In the genomic region with DNA sequence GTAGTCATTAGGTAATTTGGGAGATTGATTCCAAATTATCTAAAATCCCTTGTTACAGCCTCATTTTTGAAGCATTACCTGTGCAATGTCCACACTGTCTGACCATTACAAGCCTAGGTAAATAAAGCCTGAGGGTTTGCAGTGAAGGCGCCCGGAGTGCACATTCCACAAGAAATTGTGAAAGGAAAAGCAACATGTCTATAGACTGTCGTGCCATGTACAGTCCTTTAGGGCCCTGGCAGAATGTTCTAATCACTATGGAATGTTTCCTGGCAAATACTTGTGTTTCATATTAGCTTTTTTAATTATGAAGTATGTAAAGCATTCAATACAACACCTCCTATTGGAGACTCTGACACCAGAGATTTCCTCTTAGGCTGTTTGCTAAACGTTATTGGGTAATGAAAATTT, we compare ENCODE assay signal across 11 cellular contexts. TPM values are rescaled to one million over a fixed set of nuclear protein-coding genes. Genes with fewer than 3 reads are reported as not detected.
DNase-seq lines count a peak whose midpoint lies in the region; ATAC-seq, FAIRE-seq and TF ChIP-seq lines count a peak whose summit lies in the region.
"Had no signal": no experiment of that assay in that cellular context is flagged by ENCODE, and none has a peak within 500 bp of the region (broad histone marks: within the 10 kb centered on the region; RNA-seq: fewer than 3 reads in every experiment).

No MANE protein-coding gene starts in this region.

- intact Hi-C loops in ascending aorta (cut with DNase I) (no loop called here), posterior cingulate gyrus (cut with DNase I) (no loop called here)

- no peak for FAIRE-seq in astrocyte (lab: Jason Lieb, UNC)

- DNase-seq in HPDE6-E6E7 (ENCODE audit: extremely low spot score) (peak; percentile 55), astrocyte (ENCODE audit: low read depth) (peak; percentile 35), foreskin keratinocyte (peak; percentile 87 to 90), retinal pigment epithelial cell (ENCODE audit: low read depth) (peak; percentile 68), ascending aorta (ENCODE audit: low spot score in 2 of 2) (no peak), posterior cingulate gyrus (no peak)
- DNase-seq: CD4-positive, alpha-beta memory T cell; NCI-H1048 had no signal

- TF ChIP-seq CTCF in astrocyte (IDR thresholded peaks at IDR 0.05; ENCODE audit: insufficient read depth, low read depth, low read length) (no peak), foreskin keratinocyte (conservative IDR thresholded peaks at IDR 0.05) (peak; percentile 6), retinal pigment epithelial cell (conservative IDR thresholded peaks at IDR 0.05; ENCODE audit: low read depth, low read length) (peak; percentile 16), ascending aorta (IDR thresholded peaks at IDR 0.05) (no peak)

- H3K9me3 ChIP-seq in astrocyte (ENCODE audit: insufficient read depth, low read depth, low read length) = no peaks in the 10 kb centered on the region
- H3K9me3 ChIP-seq in ascending aorta = no peaks in the 10 kb centered on the region

- peaks cover 6% of the 10 kb centered on the region for H4K20me1 ChIP-seq in astrocyte (ENCODE audit: insufficient read depth, low read length)

- H3K27ac Mint-ChIP-seq in astrocyte (ENCODE audit: unreplicated experiment) = peak overlapping the region; percentile 94

- no peaks in the 10 kb centered on the region for H3K4me1 ChIP-seq in astrocyte (ENCODE audit: insufficient read depth, low read length)
- H3K4me1 ChIP-seq in foreskin keratinocyte = peaks cover 23% of the 10 kb centered on the region
- H3K4me1 ChIP-seq in ascending aorta = no peaks in the 10 kb centered on the region

- ATAC-seq in foreskin keratinocyte = peak; percentile 57
- no peak for ATAC-seq in GM21619 (IDR thresholded peaks at IDR 0.05; ENCODE audit: unreplicated experiment)
- no peak for ATAC-seq in GM18517 (IDR thresholded peaks at IDR 0.05; ENCODE audit: unreplicated experiment)
- ATAC-seq: natural killer cell treated with Interleukin-12 subunit alpha and Interleukin-12 subunit beta and Interleukin-15 and Interleukin-18, amount 100 ng/mL, for 72 hours had no signal

- peaks cover 22% of the 10 kb centered on the region for H3K36me3 ChIP-seq in astrocyte (ENCODE audit: insufficient read depth, low read length)
- H3K36me3 ChIP-seq in ascending aorta = peaks cover 5 to 31% of the 10 kb centered on the region in 2 donors

- no peak overlapping the region for H3K4me3 ChIP-seq in astrocyte (ENCODE audit: insufficient read depth, low read depth, low read length)
- H3K4me3 ChIP-seq in retinal pigment epithelial cell (ENCODE audit: low read length) = no peak overlapping the region
- H3K4me3 ChIP-seq in ascending aorta = no peak overlapping the region

- no peaks in the 10 kb centered on the region for H3K27me3 Mint-ChIP-seq in astrocyte (ENCODE audit: low read depth, unreplicated experiment)
- H3K27me3 Mint-ChIP-seq: CD4-positive, alpha-beta memory T cell; natural killer cell treated with Interleukin-12 subunit alpha and Interleukin-12 subunit beta and Interleukin-15 and Interleukin-18, amount 100 ng/mL, for 72 hours had no signal

- no peaks in the 10 kb centered on the region for H3K9me3 Mint-ChIP-seq in astrocyte (ENCODE audit: unreplicated experiment)
- H3K9me3 Mint-ChIP-seq: CD4-positive, alpha-beta memory T cell; natural killer cell treated with Interleukin-12 subunit alpha and Interleukin-12 subunit beta and Interleukin-15 and Interleukin-18, amount 100 ng/mL, for 72 hours had no signal

- no peak overlapping the region for H2AFZ ChIP-seq in astrocyte (ENCODE audit: low read depth, low read length)

- peak overlapping the region; percentile 52 for H3K4me2 ChIP-seq in astrocyte (ENCODE audit: low read length)

- peaks cover 7% of the 10 kb centered on the region for H3K79me2 ChIP-seq in astrocyte (ENCODE audit: insufficient read depth, low read length)

- H3K27ac ChIP-seq in astrocyte (ENCODE audit: low read depth, low read length) = peak overlapping the region; percentile 13
- H3K27ac ChIP-seq in foreskin keratinocyte = no peak overlapping the region
- no peak overlapping the region for H3K27ac ChIP-seq in ascending aorta

- no peaks in the 10 kb centered on the region for H3K27me3 ChIP-seq in astrocyte (ENCODE audit: insufficient read depth, low read length)
- H3K27me3 ChIP-seq in foreskin keratinocyte = no peaks in the 10 kb centered on the region
- H3K27me3 ChIP-seq in ascending aorta = no peaks in the 10 kb centered on the region

- H3K9ac ChIP-seq in astrocyte (ENCODE audit: low read length) = no peak overlapping the region

- no peak overlapping the region for H3K4me3 Mint-ChIP-seq in astrocyte (ENCODE audit: unreplicated experiment)
- H3K4me3 Mint-ChIP-seq: CD4-positive, alpha-beta memory T cell; natural killer cell treated with Interleukin-12 subunit alpha and Interleukin-12 subunit beta and Interleukin-15 and Interleukin-18, amount 100 ng/mL, for 72 hours had no signal

- peaks cover 23% of the 10 kb centered on the region for H3K4me1 Mint-ChIP-seq in astrocyte (ENCODE audit: low read depth, unreplicated experiment)

- peaks cover 14% of the 10 kb centered on the region for H3K36me3 Mint-ChIP-seq in astrocyte (ENCODE audit: low read depth, unreplicated experiment)

RNA-seq across cellular contexts. Expression of a gene that starts 28.9 kb away (rescaled TPM):
- total RNA-seq in astrocyte = 55.4 and 56.0 TPM in 2 replicates
- total RNA-seq in foreskin keratinocyte = 51.5 and 61.2 TPM in 2 replicates
- polyA plus RNA-seq in foreskin keratinocyte = 43.2 and 52.7 TPM in 2 replicates
- total RNA-seq in ascending aorta = 5.1 TPM

Comparison
In these comparisons a context has a peak if more than half of its experiments do, and no peak if none do; other contexts are left out.
1. DNase-seq: peak in HPDE6-E6E7 (single experiment), astrocyte (single experiment), foreskin keratinocyte (2 of 2) and retinal pigment epithelial cell (single experiment); none in ascending aorta (0 of 2) and posterior cingulate gyrus (0 of 10).
2. CTCF ChIP-seq: peak in foreskin keratinocyte (single experiment) and retinal pigment epithelial cell (single experiment); none in astrocyte (single experiment) and ascending aorta (0 of 3).